9 cellular contexts compared by ENCODE assay signal in the genomic region with DNA sequence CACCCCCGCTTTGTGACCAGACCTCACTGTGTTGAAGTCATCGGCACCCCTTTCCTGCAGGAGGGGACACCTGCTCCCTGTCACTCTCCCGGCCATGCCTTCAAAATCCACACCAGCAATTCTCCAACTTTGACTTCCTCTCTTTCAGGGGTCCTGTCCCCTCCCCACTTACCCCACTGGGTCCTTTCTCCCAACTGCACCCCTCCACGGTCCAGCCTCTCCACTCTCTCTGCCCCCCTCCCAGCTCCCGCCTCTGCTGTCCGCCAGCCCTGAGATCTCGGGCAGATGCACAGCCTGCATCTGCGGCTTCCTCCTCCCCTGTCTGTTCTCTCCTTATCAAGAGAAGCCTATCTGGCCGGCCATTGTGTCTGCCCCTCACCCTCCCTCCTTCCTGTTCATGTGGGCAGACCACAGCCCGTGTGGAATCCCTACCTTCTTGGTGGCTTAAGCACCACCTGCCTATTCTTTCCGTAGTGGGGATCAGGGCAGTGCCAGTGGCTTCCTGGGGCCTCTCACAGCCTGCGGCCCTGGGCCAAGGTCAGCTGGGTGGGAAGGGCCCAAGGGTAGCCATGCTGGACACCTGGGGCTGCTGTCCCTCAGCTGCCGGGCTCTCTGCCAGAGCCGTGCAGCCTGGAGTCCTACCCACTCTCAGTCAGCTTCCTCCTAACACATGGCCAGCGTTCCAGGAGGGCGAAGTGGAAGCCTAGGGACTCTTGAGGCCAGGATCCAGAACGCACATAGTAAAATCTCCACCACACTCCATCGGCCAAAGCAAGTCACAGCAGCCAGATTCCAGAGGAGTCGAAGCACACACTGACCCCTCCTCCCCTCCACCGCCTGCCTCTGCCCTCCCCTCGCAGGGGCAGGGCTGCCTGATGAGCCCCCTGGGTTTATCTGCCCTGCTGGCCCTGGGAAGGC. TPM values are rescaled to one million over a fixed set of nuclear protein-coding genes. Genes with fewer than 3 reads are reported as not detected.
A peak's percentile ranks its signal among the peaks of the same experiment; 100 is the strongest.
DNase-seq lines count a peak whose midpoint lies in the region; ATAC-seq and TF ChIP-seq lines count a peak whose summit lies in the region.
"Had no signal": no experiment of that assay in that cellular context is flagged by ENCODE, and none has a peak within 500 bp of the region (broad histone marks: within the 10 kb centered on the region; RNA-seq: fewer than 3 reads in every experiment).

No MANE protein-coding gene starts in this region.

- peaks cover 4% of the 10 kb centered on the region; the same call in 1 of the 2 replicates for H3K79me2 ChIP-seq in HCT116 (ENCODE audit: insufficient read depth, low read length)

- DNase-seq in A673 (ENCODE audit: low spot score) (no peak), HCT116 (ENCODE audit: low read depth, low spot score) (no peak), left lobe of liver (ENCODE audit: low spot score) (peak; percentile 79), NCI-H510A treated with DMSO at 0.1 percent for 48 hours (lab: John Stamatoyannopoulos, UW) (no peak), NCI-H1694 treated with DMSO at 0.1 percent for 48 hours (lab: John Stamatoyannopoulos, UW) (no peak)
- DNase-seq in activated CD8-positive, alpha-beta memory T cell treated with anti-CD3 and anti-CD28 coated beads, Interleukin-2, amount 50 U/mL, for 4 hours: peak; percentile 13
- DNase-seq: NCI-H2081 treated with DMSO at 0.1 percent for 48 hours had no signal

- H3K9ac ChIP-seq in HCT116 (ENCODE audit: low read length): peak overlapping the region; percentile 82

- POLR2A ChIA-PET in A673 (lab: Charles Lee; ENCODE audit: low non-redundant PET): no interaction called here
- POLR2A ChIA-PET in HCT116 (lab: Charles Lee): no interaction called here

- TF ChIP-seq CTCF in A673 (conservative IDR thresholded peaks at IDR 0.05; ENCODE audit: low read depth, low read length) (no peak), HCT116 (IDR thresholded peaks at IDR 0.05 in 2 of 3, conservative IDR thresholded peaks at IDR 0.05 in 1 of 3; ENCODE audit: borderline replicate concordance in 1 of 3, insufficient read depth in 1 of 3, low read depth in 2 of 3, low read length in 2 of 3) (no peak)

- H3K27ac ChIP-seq in A673 (ENCODE audit: low read depth, low read length, poor library complexity, severe bottlenecking): peak overlapping the region; percentile 30
- H3K27ac ChIP-seq in HCT116 (ENCODE audit: low read depth, low read length): peak overlapping the region; percentile 60

- BruUV-seq in A673 (replicated peaks; lab: Mats Ljungman, UMichigan) (no TSS peak), HCT116 (replicated peaks; lab: Mats Ljungman, UMichigan) (no TSS peak)

- H3K4me2 ChIP-seq in HCT116 (ENCODE audit: low read length): peak overlapping the region; percentile 93

- CTCF ChIA-PET in A673 (lab: Charles Lee): interaction anchor here (1.5 kb wide), 1 partner anchor 9 kb away, joined by 3 read pairs; no protein-coding TSS in a partner anchor
- CTCF ChIA-PET in HCT116 (lab: Charles Lee): interaction anchor here (4.0 kb wide), 1 partner anchor 9 kb away, joined by 26 read pairs; a partner anchor contains a TSS

- RAD21 ChIA-PET in HCT116 (lab: Charles Lee; ENCODE audit: low non-redundant PET in 1 of 2, low total read pairs in 2 of 2, uncharacterized antibody in 2 of 2, unreplicated experiment in 2 of 2): no interaction called here

- intact Hi-C loops in A673 (cut with micrococcal nuclease; ENCODE audit: unreplicated experiment): loop anchor here (5.0 kb wide), 1 partner anchor 57 kb away; no protein-coding TSS in a partner anchor
- intact Hi-C loops in HCT116 (cut with micrococcal nuclease): loop anchor here (5.0 kb wide), 1 partner anchor 62 kb away; no protein-coding TSS in a partner anchor

- no peak for TF ChIP-seq RAD21 in HCT116 (IDR thresholded peaks at IDR 0.05; ENCODE audit: low read depth)

- no peaks in the 10 kb centered on the region for H3K9me2 ChIP-seq in HCT116 (ENCODE audit: insufficient read depth)

- H3K27me3 ChIP-seq in A673 (replicated peaks; ENCODE audit: insufficient read depth, low read depth, low read length, poor library complexity) (no peaks in the 10 kb centered on the region), HCT116 (ENCODE audit: insufficient read depth, low read length) (no peaks in the 10 kb centered on the region)

- H3K4me1 ChIP-seq in A673 (ENCODE audit: insufficient read depth, low read length, poor library complexity, severe bottlenecking) (peaks cover 18% of the 10 kb centered on the region), HCT116 (ENCODE audit: control insufficient read depth in 1 of 2, insufficient read depth in 2 of 2, low read length in 2 of 2) (peaks cover 35 to 70% of the 10 kb centered on the region in 2 experiments)

- no peaks in the 10 kb centered on the region for H4K20me1 ChIP-seq in HCT116 (ENCODE audit: insufficient read depth)

- no peaks in the 10 kb centered on the region for H3K9me3 ChIP-seq in A673 (ENCODE audit: low read depth, low read length, poor library complexity, severe bottlenecking)
- H3K9me3 ChIP-seq in HCT116 (ENCODE audit: control insufficient read depth in 1 of 2, insufficient read depth in 1 of 2, low read depth in 1 of 2, low read length in 2 of 2): no peaks in the 10 kb centered on the region

- H3K4me3 ChIP-seq in A673 (ENCODE audit: low read depth, low read length, poor library complexity, severe bottlenecking) (no peak overlapping the region), HCT116 (replicated peaks in 1 of 2; ENCODE audit: low read depth in 1 of 2, low read length in 2 of 2) (peak overlapping the region in 1 of 2 experiments; percentile 56; a peak in 1 of 4 replicates)

- H2AFZ ChIP-seq in HCT116 (ENCODE audit: low read depth, low read length, poor library complexity, severe bottlenecking): no peak overlapping the region

- H3K36me3 ChIP-seq in A673 (ENCODE audit: insufficient read depth, low read length, poor library complexity, severe bottlenecking) (no peaks in the 10 kb centered on the region), HCT116 (ENCODE audit: control insufficient read depth in 1 of 2, insufficient read depth in 2 of 2, low read length in 2 of 2) (no peaks in the 10 kb centered on the region)

- no peak for TF ChIP-seq POLR2A in HCT116 (IDR thresholded peaks at IDR 0.05; ENCODE audit: borderline replicate concordance, extremely low read depth, insufficient read depth, insufficient read length)

- ATAC-seq in HCT116 (no peak), left lobe of liver (peak; percentile 63), HG03565 (IDR thresholded peaks at IDR 0.05; ENCODE audit: unreplicated experiment) (no peak), HG02884 (IDR thresholded peaks at IDR 0.05; ENCODE audit: unreplicated experiment) (no peak)

TF ChIP-seq in HCT116, 20 proteins besides CTCF, POLR2A, EP300 and RAD21:
- TF ChIP-seq, protein P1, sequence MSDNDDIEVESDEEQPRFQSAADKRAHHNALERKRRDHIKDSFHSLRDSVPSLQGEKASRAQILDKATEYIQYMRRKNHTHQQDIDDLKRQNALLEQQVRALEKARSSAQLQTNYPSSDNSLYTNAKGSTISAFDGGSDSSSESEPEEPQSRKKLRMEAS (IDR thresholded peaks at IDR 0.05): no peak
- 0 out of 2 replicates have a peak, but pooled peaks have one; percentile 7 for TF ChIP-seq POLR2AphosphoS5 (IDR thresholded peaks at IDR 0.05; ENCODE audit: low read depth, low read length)

RNA-seq across cellular contexts. Expression of a gene that starts 5.1 kb away (rescaled TPM):
- total RNA-seq in A673 (2021): 18.5 and 20.8 TPM in 2 replicates
- 145 TPM for total RNA-seq in HCT116 (2021; ENCODE audit: unreplicated experiment)
- 88.1 and 110 TPM in 2 replicates for polyA plus RNA-seq in HCT116 (2012)
- total RNA-seq in left lobe of liver: 3.9 TPM

RNA-seq across cellular contexts. Expression of a gene that starts 8.3 kb away (rescaled TPM):
- total RNA-seq in A673 (2021): 45.3 and 55.6 TPM in 2 replicates
- 140 TPM for total RNA-seq in HCT116 (2021; ENCODE audit: unreplicated experiment)
- polyA plus RNA-seq in HCT116 (2012): 209 and 352 TPM in 2 replicates
- total RNA-seq in left lobe of liver: 26.3 TPM

RNA-seq across cellular contexts. Expression of a gene that starts 14.9 kb away (rescaled TPM):
- 151 and 164 TPM in 2 replicates for total RNA-seq in A673 (2021)
- total RNA-seq in HCT116 (2021; ENCODE audit: unreplicated experiment): 134 TPM
- polyA plus RNA-seq in HCT116 (2012): 71.3 and 82.2 TPM in 2 replicates
- total RNA-seq in left lobe of liver: 39.3 TPM

RNA-seq across cellular contexts. Expression of a gene that starts 23.1 kb away (rescaled TPM):
- 0.28 TPM in 1 of 2 replicates, not detected in the other for total RNA-seq in A673 (2021)
- 0.39 TPM for total RNA-seq in HCT116 (2021; ENCODE audit: unreplicated experiment)
- 2.6 and 3.8 TPM in 2 replicates for polyA plus RNA-seq in HCT116 (2012)
- 0.83 TPM for total RNA-seq in left lobe of liver

RNA-seq across cellular contexts. Expression of a gene that starts 38.8 kb away (rescaled TPM):
- not detected in 2 replicates for total RNA-seq in A673 (2021)
- 11.6 TPM for total RNA-seq in HCT116 (2021; ENCODE audit: unreplicated experiment)
- polyA plus RNA-seq in HCT116 (2012): 9.4 and 9.6 TPM in 2 replicates
- 0.28 TPM for total RNA-seq in left lobe of liver

Comparison
In these comparisons a context has a peak if more than half of its experiments do, and no peak if none do; other contexts are left out.
1. DNase-seq: peak in activated CD8-positive, alpha-beta memory T cell treated with anti-CD3 and anti-CD28 coated beads, Interleukin-2, amount 50 U/mL, for 4 hours (single experiment) and left lobe of liver (single experiment); none in A673 (single experiment), HCT116 (single experiment), NCI-H510A treated with DMSO at 0.1 percent for 48 hours (single experiment) and NCI-H1694 treated with DMSO at 0.1 percent for 48 hours (single experiment).